In genomic region chr3:192747746-192748145, GRCh38 we compare ENCODE assay signal across 21 cellular contexts. TPM values are rescaled to one million over a fixed set of nuclear protein-coding genes. Genes with fewer than 3 reads are reported as not detected.
"Had no signal": no experiment of that assay in that cellular context is flagged by ENCODE, and none has a peak within 500 bp of the region (broad histone marks: within the 10 kb centered on the region; RNA-seq: fewer than 3 reads in every experiment).

No MANE protein-coding gene starts in this region.

- H3K4me3 ChIP-seq: esophagus muscularis mucosa, gastroesophageal sphincter, neural progenitor cell, pancreas, psoas muscle, spleen, suprapubic skin, thyroid gland, upper lobe of left lung, uterus had no signal

- H3K4me3 Mint-ChIP-seq: central memory CD8-positive, alpha-beta T cell; mesothelial cell of epicardium; natural killer cell treated with Interleukin-12 subunit alpha and Interleukin-12 subunit beta and Interleukin-15 and Interleukin-18, amount 100 ng/mL, for 72 hours; neural progenitor cell had no signal

- H3K27me3 ChIP-seq: esophagus muscularis mucosa, gastroesophageal sphincter, neural progenitor cell, pancreas, spleen, suprapubic skin, thyroid gland, upper lobe of left lung, uterus had no signal

- H3K9me3 ChIP-seq: esophagus muscularis mucosa, gastroesophageal sphincter, pancreas, psoas muscle, spleen, suprapubic skin, thyroid gland, upper lobe of left lung, uterus had no signal

- H3K27ac Mint-ChIP-seq: mesothelial cell of epicardium; natural killer cell treated with Interleukin-12 subunit alpha and Interleukin-12 subunit beta and Interleukin-15 and Interleukin-18, amount 100 ng/mL, for 72 hours; neural progenitor cell had no signal

- H3K36me3 ChIP-seq: esophagus muscularis mucosa, gastroesophageal sphincter, neural progenitor cell, pancreas, spleen, suprapubic skin, thyroid gland, upper lobe of left lung, uterus had no signal

- H3K27ac ChIP-seq: epithelial cell of prostate, esophagus muscularis mucosa, gastroesophageal sphincter, neural progenitor cell, pancreas, psoas muscle, spleen, suprapubic skin, thyroid gland, upper lobe of left lung, uterus had no signal

- H3K9ac ChIP-seq: neural progenitor cell had no signal

- H3K9me3 Mint-ChIP-seq: mesothelial cell of epicardium, neural progenitor cell had no signal

- H2AFZ ChIP-seq: neural progenitor cell had no signal

- H3K4me1 ChIP-seq: esophagus muscularis mucosa, gastroesophageal sphincter, pancreas, psoas muscle, suprapubic skin, thyroid gland, upper lobe of left lung, uterus had no signal

- H3K27me3 Mint-ChIP-seq: central memory CD8-positive, alpha-beta T cell; natural killer cell treated with Interleukin-12 subunit alpha and Interleukin-12 subunit beta and Interleukin-15 and Interleukin-18, amount 100 ng/mL, for 72 hours had no signal

- H3K36me3 Mint-ChIP-seq: mesothelial cell of epicardium; natural killer cell treated with Interleukin-12 subunit alpha and Interleukin-12 subunit beta and Interleukin-15 and Interleukin-18, amount 100 ng/mL, for 72 hours; neural progenitor cell had no signal

- H3K4me1 Mint-ChIP-seq: central memory CD8-positive, alpha-beta T cell; neural progenitor cell had no signal

- DNase-seq: cortex of kidney; effector memory CD4-positive, alpha-beta T cell; islet precursor cell; mammary epithelial cell; pancreas; psoas muscle; spleen; stimulated activated CD4-positive, alpha-beta T cell treated with anti-CD3 and anti-CD28 coated beads, Interleukin-15, amount 100 ng/mL, for 24 hours; stimulated activated CD4-positive, alpha-beta T cell treated with anti-CD3 and anti-CD28 coated beads, Interleukin-1b, Interleukin-23, amount 100 ng/mL, for 48 hours; stimulated activated naive CD4-positive, alpha-beta T cell treated with Interleukin-2 at 50 U/mL for 16 hours; thyroid gland; upper lobe of left lung; uterus had no signal

- FAIRE-seq: pancreas had no signal

- H3K4me2 ChIP-seq: neural progenitor cell had no signal

RNA-seq across cellular contexts. Expression of gene FGF12, which starts 20.4 kb away (rescaled TPM):
- total RNA-seq: mammary epithelial cell; natural killer cell treated with Interleukin-12 subunit alpha and Interleukin-12 subunit beta and Interleukin-15 and Interleukin-18, amount 100 ng/mL, for 72 hours had no signal
